Comparison of ENCODE assay signal across 11 cellular contexts in genomic region chr15:81160312-81161214, GRCh38. TPM values are rescaled to one million over a fixed set of nuclear protein-coding genes. Genes with fewer than 3 reads are reported as not detected.
DNase-seq lines count a peak whose midpoint lies in the region; ATAC-seq, FAIRE-seq and TF ChIP-seq lines count a peak whose summit lies in the region.
"Had no signal": no experiment of that assay in that cellular context is flagged by ENCODE, and none has a peak within 500 bp of the region (broad histone marks: within the 10 kb centered on the region; RNA-seq: fewer than 3 reads in every experiment).

No MANE protein-coding gene starts in this region.

- CTCF ChIA-PET in activated CD8-positive, alpha-beta T cell treated with anti-CD3 and anti-CD28 coated beads, Interleukin-2, amount 10 ng/mL, durations not matched to agents 7 days and 5 days (lab: Charles Lee) = interaction anchor here (24.5 kb wide), 1 partner anchor 104 kb away, joined by 430 read pairs; no protein-coding TSS in a partner anchor
- CTCF ChIA-PET in activated CD8-positive, alpha-beta T cell treated with anti-CD3 and anti-CD28 coated beads for 36 hours (lab: Charles Lee) = interaction anchor here (1.1 to 4.3 kb wide), 2 partner anchors 103 to 106 kb away, joined by 3 to 27 read pairs; no protein-coding TSS in a partner anchor

- H3K36me3 ChIP-seq in right atrium auricular region = no peaks in the 10 kb centered on the region
- H3K36me3 ChIP-seq in urinary bladder (ENCODE audit: insufficient read depth) = no peaks in the 10 kb centered on the region

- H3K27ac ChIP-seq in right atrium auricular region (peak overlapping the region; percentile 34 to 53), urinary bladder (ENCODE audit: low read depth) (peak overlapping the region; percentile 12)

- peaks cover 0 to 27% of the 10 kb centered on the region in 2 donors for H3K4me1 ChIP-seq in right atrium auricular region
- peaks cover 2% of the 10 kb centered on the region for H3K4me1 ChIP-seq in urinary bladder (ENCODE audit: insufficient read depth)

- TF ChIP-seq POLR2A in GM12891 (IDR thresholded peaks at IDR 0.05; ENCODE audit: low read depth, low read length) = no peak

- peaks cover 5% of the 10 kb centered on the region for H3K27me3 Mint-ChIP-seq in activated CD8-positive, alpha-beta T cell treated with anti-CD3 and anti-CD28 coated beads, Interleukin-2, amount 10 ng/mL, durations not matched to agents 7 days and 5 days (ENCODE audit: low read depth)
- H3K27me3 Mint-ChIP-seq in activated CD8-positive, alpha-beta T cell treated with anti-CD3 and anti-CD28 coated beads for 36 hours = peaks cover 4% of the 10 kb centered on the region
- peaks cover 4% of the 10 kb centered on the region for H3K27me3 Mint-ChIP-seq in activated naive CD8-positive, alpha-beta T cell treated with anti-CD3 and anti-CD28 coated beads, Interleukin-2, amount 50 U/mL, for 24 hours

- H3K36me3 Mint-ChIP-seq in activated CD8-positive, alpha-beta T cell treated with anti-CD3 and anti-CD28 coated beads, Interleukin-2, amount 10 ng/mL, durations not matched to agents 7 days and 5 days (ENCODE audit: low read depth) = no peaks in the 10 kb centered on the region
- H3K36me3 Mint-ChIP-seq in activated CD8-positive, alpha-beta T cell treated with anti-CD3 and anti-CD28 coated beads for 36 hours (ENCODE audit: low read depth) = no peaks in the 10 kb centered on the region
- H3K36me3 Mint-ChIP-seq in activated naive CD8-positive, alpha-beta T cell treated with anti-CD3 and anti-CD28 coated beads, Interleukin-2, amount 50 U/mL, for 24 hours (ENCODE audit: low read depth) = no peaks in the 10 kb centered on the region
- H3K36me3 Mint-ChIP-seq: CD4-positive, CD25-positive, alpha-beta regulatory T cell had no signal

- POLR2A ChIA-PET in activated CD8-positive, alpha-beta T cell treated with anti-CD3 and anti-CD28 coated beads, Interleukin-2, amount 10 ng/mL, durations not matched to agents 7 days and 5 days (lab: Charles Lee) = no interaction called here
- POLR2A ChIA-PET in activated CD8-positive, alpha-beta T cell treated with anti-CD3 and anti-CD28 coated beads for 36 hours (lab: Charles Lee) = interaction anchor here (0.7 to 1.5 kb wide), 2 partner anchors 10 to 105 kb away, joined by 4 read pairs; no protein-coding TSS in a partner anchor

- H3K4me3 ChIP-seq in right atrium auricular region (no peak overlapping the region), urinary bladder (ENCODE audit: low read depth, low read length) (no peak overlapping the region)
- H3K4me3 ChIP-seq: lung had no signal

- H3K4me1 Mint-ChIP-seq in activated CD8-positive, alpha-beta T cell treated with anti-CD3 and anti-CD28 coated beads, Interleukin-2, amount 10 ng/mL, durations not matched to agents 7 days and 5 days (ENCODE audit: low read depth) = peaks cover 25% of the 10 kb centered on the region
- H3K4me1 Mint-ChIP-seq in activated CD8-positive, alpha-beta T cell treated with anti-CD3 and anti-CD28 coated beads for 36 hours (ENCODE audit: low read depth) = peaks cover 21% of the 10 kb centered on the region
- H3K4me1 Mint-ChIP-seq in activated naive CD8-positive, alpha-beta T cell treated with anti-CD3 and anti-CD28 coated beads, Interleukin-2, amount 50 U/mL, for 24 hours = peaks cover 25% of the 10 kb centered on the region

- no peak for ATAC-seq in activated CD8-positive, alpha-beta T cell treated with anti-CD3 and anti-CD28 coated beads, Interleukin-2, amount 10 ng/mL, durations not matched to agents 7 days and 5 days
- no peak for ATAC-seq in activated CD8-positive, alpha-beta T cell treated with anti-CD3 and anti-CD28 coated beads for 36 hours
- ATAC-seq in activated naive CD8-positive, alpha-beta T cell treated with anti-CD3 and anti-CD28 coated beads, Interleukin-2, amount 50 U/mL, for 24 hours = peak; percentile 5
- no peak for ATAC-seq in GM21825 (IDR thresholded peaks at IDR 0.05; ENCODE audit: unreplicated experiment)

- H3K27me3 ChIP-seq in right atrium auricular region = no peaks in the 10 kb centered on the region

- H3K9me3 Mint-ChIP-seq in activated CD8-positive, alpha-beta T cell treated with anti-CD3 and anti-CD28 coated beads, Interleukin-2, amount 10 ng/mL, durations not matched to agents 7 days and 5 days (ENCODE audit: insufficient read depth) = no peaks in the 10 kb centered on the region
- no peaks in the 10 kb centered on the region for H3K9me3 Mint-ChIP-seq in activated CD8-positive, alpha-beta T cell treated with anti-CD3 and anti-CD28 coated beads for 36 hours
- no peaks in the 10 kb centered on the region for H3K9me3 Mint-ChIP-seq in activated naive CD8-positive, alpha-beta T cell treated with anti-CD3 and anti-CD28 coated beads, Interleukin-2, amount 50 U/mL, for 24 hours

- intact Hi-C loops in activated CD8-positive, alpha-beta T cell treated with anti-CD3 and anti-CD28 coated beads for 36 hours (cut with micrococcal nuclease) = no loop called here
- intact Hi-C loops in posterior cingulate gyrus (cut with DNase I) = no loop called here

- no peak for FAIRE-seq in GM12891 (lab: Jason Lieb, UNC)

- H3K4me3 Mint-ChIP-seq in activated CD8-positive, alpha-beta T cell treated with anti-CD3 and anti-CD28 coated beads, Interleukin-2, amount 10 ng/mL, durations not matched to agents 7 days and 5 days = no peak overlapping the region
- H3K4me3 Mint-ChIP-seq in activated CD8-positive, alpha-beta T cell treated with anti-CD3 and anti-CD28 coated beads for 36 hours = no peak overlapping the region
- H3K4me3 Mint-ChIP-seq in activated naive CD8-positive, alpha-beta T cell treated with anti-CD3 and anti-CD28 coated beads, Interleukin-2, amount 50 U/mL, for 24 hours = no peak overlapping the region

- WGBS in urinary bladder = 42% methylated on average over 11 of the region's 11 CpGs

- no peaks in the 10 kb centered on the region for H3K9me3 ChIP-seq in right atrium auricular region

- no peak for DNase-seq in activated CD8-positive, alpha-beta T cell treated with anti-CD3 and anti-CD28 coated beads, Interleukin-2, amount 10 ng/mL, durations not matched to agents 7 days and 5 days
- DNase-seq in activated CD8-positive, alpha-beta T cell treated with anti-CD3 and anti-CD28 coated beads for 36 hours = no peak
- no peak for DNase-seq in activated naive CD8-positive, alpha-beta T cell treated with anti-CD3 and anti-CD28 coated beads, Interleukin-2, amount 50 U/mL, for 24 hours
- DNase-seq in right atrium auricular region (ENCODE audit: low spot score) = peak; percentile 77
- no peak for DNase-seq in GM12891 (ENCODE audit: insufficient read length, low spot score)
- DNase-seq in posterior cingulate gyrus = no peak

- TF ChIP-seq CTCF in activated CD8-positive, alpha-beta T cell treated with anti-CD3 and anti-CD28 coated beads for 36 hours (IDR thresholded peaks at IDR 0.05) = no peak
- no peak for TF ChIP-seq CTCF in right atrium auricular region (IDR thresholded peaks at IDR 0.05)

- H3K27ac Mint-ChIP-seq in activated CD8-positive, alpha-beta T cell treated with anti-CD3 and anti-CD28 coated beads, Interleukin-2, amount 10 ng/mL, durations not matched to agents 7 days and 5 days = peak overlapping the region; percentile 46
- no peak overlapping the region for H3K27ac Mint-ChIP-seq in activated CD8-positive, alpha-beta T cell treated with anti-CD3 and anti-CD28 coated beads for 36 hours
- peak overlapping the region; percentile 23 for H3K27ac Mint-ChIP-seq in activated naive CD8-positive, alpha-beta T cell treated with anti-CD3 and anti-CD28 coated beads, Interleukin-2, amount 50 U/mL, for 24 hours

TF ChIP-seq in GM12891, 5 proteins besides CTCF, POLR2A, EP300 and RAD21:
- TF ChIP-seq POU2F2 (IDR thresholded peaks at IDR 0.05; ENCODE audit: low read depth, low read length) (no peak), PAX5 (IDR thresholded peaks at IDR 0.05; ENCODE audit: insufficient read depth, low read length, severe bottlenecking) (no peak), TAF1 (IDR thresholded peaks at IDR 0.05; ENCODE audit: low read depth, low read length) (no peak), SPI1 (IDR thresholded peaks at IDR 0.05; ENCODE audit: low read depth, low read length) (no peak), POLR2AphosphoS5 (IDR thresholded peaks at IDR 0.05; ENCODE audit: low read depth, low read length) (no peak)

RNA-seq across cellular contexts. Expression of gene CFAP161, which starts 26.5 kb away (rescaled TPM):
- not detected for total RNA-seq in activated CD8-positive, alpha-beta T cell treated with anti-CD3 and anti-CD28 coated beads, Interleukin-2, amount 10 ng/mL, durations not matched to agents 7 days and 5 days
- total RNA-seq in activated CD8-positive, alpha-beta T cell treated with anti-CD3 and anti-CD28 coated beads for 36 hours = not detected
- total RNA-seq in right atrium auricular region = 1 to 10 TPM in 1 of 2 donors, not detected in 1; 6.2 TPM
- total RNA-seq in urinary bladder = 0.90 TPM
- polyA plus RNA-seq in urinary bladder = not detected
- not detected for polyA plus RNA-seq in GM12891 (2012; ENCODE audit: low read depth, missing spikeins)
- total RNA-seq: T-helper 1 cell treated with Interleukin-12 subunit alpha and Interleukin-12 subunit beta and Interleukin-4 antibody, amounts not matched to agents 30 ng/mL and 1 ng/mL, for 36 hours had no signal
- polyA plus RNA-seq: CD4-positive, CD25-positive, alpha-beta regulatory T cell had no signal

RNA-seq across cellular contexts. Expression of gene IL16, which starts 36.1 kb away (rescaled TPM):
- total RNA-seq in activated CD8-positive, alpha-beta T cell treated with anti-CD3 and anti-CD28 coated beads, Interleukin-2, amount 10 ng/mL, durations not matched to agents 7 days and 5 days = 100 to 1,000 TPM; 240 to 243 TPM
- 100 to 1,000 TPM; 130 to 138 TPM for total RNA-seq in activated CD8-positive, alpha-beta T cell treated with anti-CD3 and anti-CD28 coated beads for 36 hours
- 10 to 100 TPM in 1 of 2 donors, 1 to 10 TPM in 1; 3.9 to 12.1 TPM for total RNA-seq in right atrium auricular region
- total RNA-seq in urinary bladder = 10.6 TPM
- polyA plus RNA-seq in urinary bladder = 20.7 TPM
- polyA plus RNA-seq in GM12891 (2012; ENCODE audit: low read depth, missing spikeins) = 148 TPM

Comparison
In these comparisons a context has a peak if more than half of its experiments do, and no peak if none do; other contexts are left out.
1. RNA of gene IL16, which starts 36.1 kb away (total RNA-seq): 240 to 243 TPM in activated CD8-positive, alpha-beta T cell treated with anti-CD3 and anti-CD28 coated beads, Interleukin-2, amount 10 ng/mL, durations not matched to agents 7 days and 5 days and 130 to 138 TPM in activated CD8-positive, alpha-beta T cell treated with anti-CD3 and anti-CD28 coated beads for 36 hours; 3.9 to 12.1 TPM in right atrium auricular region and 10.6 TPM in urinary bladder (single experiment); every median in the first group is over 4 times any median in the second.